31 cellular contexts compared by ENCODE assay signal in genomic region chr2:23008951-23009350, GRCh38.
"Had no signal": no experiment of that assay in that cellular context is flagged by ENCODE, and none has a peak within 500 bp of the region (broad histone marks: within the 10 kb centered on the region; RNA-seq: fewer than 3 reads in every experiment).

No MANE protein-coding gene starts in this region.

- H3K27ac Mint-ChIP-seq: activated CD4-positive, alpha-beta memory T cell treated with anti-CD3 and anti-CD28 coated beads for 36 hours; activated CD4-positive, alpha-beta T cell treated with anti-CD3 and anti-CD28 coated beads for 36 hours; activated CD4-positive, alpha-beta T cell treated with anti-CD3 and anti-CD28 coated beads, Interleukin-2, amount 10 ng/mL, durations not matched to agents 24 days and 14 days; activated CD8-positive, alpha-beta memory T cell treated with anti-CD3 and anti-CD28 coated beads, Interleukin-2, amount 10 ng/mL, durations not matched to agents 7 days and 5 days; activated CD8-positive, alpha-beta T cell treated with anti-CD3 and anti-CD28 coated beads, Interleukin-2, amount 10 ng/mL, durations not matched to agents 7 days and 5 days; activated naive CD4-positive, alpha-beta T cell treated with anti-CD3 and anti-CD28 coated beads, Interleukin-2, amount 10 ng/mL, durations not matched to agents 7 days and 5 days; activated naive CD4-positive, alpha-beta T cell treated with anti-CD3 and anti-CD28 coated beads, Interleukin-2, amount 50 U/mL, for 72 hours; activated naive CD8-positive, alpha-beta T cell treated with anti-CD3 and anti-CD28 coated beads, Interleukin-2, amount 10 ng/mL, durations not matched to agents 7 days and 5 days; activated T-cell treated with anti-CD3 and anti-CD28 coated beads, Interleukin-2, amount 50 U/mL, for 24 hours; activated T-cell treated with anti-CD3 and anti-CD28 coated beads, Interleukin-2, amount 50 U/mL, for 72 hours; dendritic cell treated with granulocyte-macrophage colony-stimulating factor and Interleukin-4, amounts not matched to agents 40 ng/mL and 50 ng/mL, for 4 days; endodermal cell; T-helper 17 cell had no signal

- H3K4me3 Mint-ChIP-seq: activated CD4-positive, alpha-beta memory T cell treated with anti-CD3 and anti-CD28 coated beads for 36 hours; activated CD4-positive, alpha-beta T cell treated with anti-CD3 and anti-CD28 coated beads for 36 hours; activated CD4-positive, alpha-beta T cell treated with anti-CD3 and anti-CD28 coated beads, Interleukin-2, amount 10 ng/mL, durations not matched to agents 24 days and 14 days; activated CD8-positive, alpha-beta memory T cell treated with anti-CD3 and anti-CD28 coated beads, Interleukin-2, amount 10 ng/mL, durations not matched to agents 7 days and 5 days; activated CD8-positive, alpha-beta T cell treated with anti-CD3 and anti-CD28 coated beads, Interleukin-2, amount 10 ng/mL, durations not matched to agents 7 days and 5 days; activated naive CD4-positive, alpha-beta T cell treated with anti-CD3 and anti-CD28 coated beads, Interleukin-2, amount 10 ng/mL, durations not matched to agents 7 days and 5 days; activated naive CD8-positive, alpha-beta T cell treated with anti-CD3 and anti-CD28 coated beads, Interleukin-2, amount 10 ng/mL, durations not matched to agents 7 days and 5 days; activated T-cell treated with anti-CD3 and anti-CD28 coated beads, Interleukin-2, amount 50 U/mL, for 24 hours; activated T-cell treated with anti-CD3 and anti-CD28 coated beads, Interleukin-2, amount 50 U/mL, for 72 hours; brain; dendritic cell treated with granulocyte-macrophage colony-stimulating factor and Interleukin-4, amounts not matched to agents 40 ng/mL and 50 ng/mL, for 4 days; endodermal cell; T-helper 17 cell had no signal

- ATAC-seq: activated CD4-positive, alpha-beta T cell treated with anti-CD3 and anti-CD28 coated beads for 36 hours; activated CD8-positive, alpha-beta memory T cell treated with anti-CD3 and anti-CD28 coated beads, Interleukin-2, amount 10 ng/mL, durations not matched to agents 7 days and 5 days; activated CD8-positive, alpha-beta T cell treated with anti-CD3 and anti-CD28 coated beads, Interleukin-2, amount 10 ng/mL, durations not matched to agents 7 days and 5 days; activated naive CD4-positive, alpha-beta T cell treated with anti-CD3 and anti-CD28 coated beads, Interleukin-2, amount 50 U/mL, for 72 hours; activated T-cell treated with anti-CD3 and anti-CD28 coated beads, Interleukin-2, amount 50 U/mL, for 72 hours; esophagus mucosa; foreskin keratinocyte; T-helper 17 cell had no signal

- H3K27ac ChIP-seq: ascending aorta, breast epithelium, cardiac muscle cell, coronary artery, foreskin keratinocyte, gastrocnemius medialis had no signal

- H3K9me3 Mint-ChIP-seq: activated CD4-positive, alpha-beta memory T cell treated with anti-CD3 and anti-CD28 coated beads for 36 hours; activated CD4-positive, alpha-beta T cell treated with anti-CD3 and anti-CD28 coated beads, Interleukin-2, amount 10 ng/mL, durations not matched to agents 24 days and 14 days; activated naive CD4-positive, alpha-beta T cell treated with anti-CD3 and anti-CD28 coated beads, Interleukin-2, amount 10 ng/mL, durations not matched to agents 7 days and 5 days; activated naive CD4-positive, alpha-beta T cell treated with anti-CD3 and anti-CD28 coated beads, Interleukin-2, amount 50 U/mL, for 72 hours; activated naive CD8-positive, alpha-beta T cell treated with anti-CD3 and anti-CD28 coated beads, Interleukin-2, amount 10 ng/mL, durations not matched to agents 7 days and 5 days; activated T-cell treated with anti-CD3 and anti-CD28 coated beads, Interleukin-2, amount 50 U/mL, for 24 hours; activated T-cell treated with anti-CD3 and anti-CD28 coated beads, Interleukin-2, amount 50 U/mL, for 72 hours; dendritic cell treated with granulocyte-macrophage colony-stimulating factor and Interleukin-4, amounts not matched to agents 40 ng/mL and 50 ng/mL, for 4 days; endodermal cell had no signal

- H3K36me3 ChIP-seq: ascending aorta, breast epithelium, cardiac muscle cell, gastrocnemius medialis had no signal

- H3K27me3 ChIP-seq: ascending aorta, breast epithelium, cardiac muscle cell, foreskin keratinocyte, gastrocnemius medialis had no signal

- H3K27me3 Mint-ChIP-seq: activated CD4-positive, alpha-beta memory T cell treated with anti-CD3 and anti-CD28 coated beads for 36 hours; activated CD4-positive, alpha-beta T cell treated with anti-CD3 and anti-CD28 coated beads for 36 hours; activated CD4-positive, alpha-beta T cell treated with anti-CD3 and anti-CD28 coated beads, Interleukin-2, amount 10 ng/mL, durations not matched to agents 24 days and 14 days; activated CD8-positive, alpha-beta memory T cell treated with anti-CD3 and anti-CD28 coated beads, Interleukin-2, amount 10 ng/mL, durations not matched to agents 7 days and 5 days; activated naive CD4-positive, alpha-beta T cell treated with anti-CD3 and anti-CD28 coated beads, Interleukin-2, amount 10 ng/mL, durations not matched to agents 7 days and 5 days; activated naive CD8-positive, alpha-beta T cell treated with anti-CD3 and anti-CD28 coated beads, Interleukin-2, amount 10 ng/mL, durations not matched to agents 7 days and 5 days; activated T-cell treated with anti-CD3 and anti-CD28 coated beads, Interleukin-2, amount 50 U/mL, for 24 hours; dendritic cell treated with granulocyte-macrophage colony-stimulating factor and Interleukin-4, amounts not matched to agents 40 ng/mL and 50 ng/mL, for 4 days had no signal

- H3K4me1 Mint-ChIP-seq: activated CD4-positive, alpha-beta T cell treated with anti-CD3 and anti-CD28 coated beads for 36 hours; activated CD4-positive, alpha-beta T cell treated with anti-CD3 and anti-CD28 coated beads, Interleukin-2, amount 10 ng/mL, durations not matched to agents 24 days and 14 days; activated CD8-positive, alpha-beta memory T cell treated with anti-CD3 and anti-CD28 coated beads, Interleukin-2, amount 10 ng/mL, durations not matched to agents 7 days and 5 days; activated naive CD4-positive, alpha-beta T cell treated with anti-CD3 and anti-CD28 coated beads, Interleukin-2, amount 10 ng/mL, durations not matched to agents 7 days and 5 days; activated naive CD8-positive, alpha-beta T cell treated with anti-CD3 and anti-CD28 coated beads, Interleukin-2, amount 10 ng/mL, durations not matched to agents 7 days and 5 days; T-helper 17 cell had no signal

- DNase-seq: activated CD4-positive, alpha-beta memory T cell treated with anti-CD3 and anti-CD28 coated beads for 36 hours; activated CD4-positive, alpha-beta T cell treated with anti-CD3 and anti-CD28 coated beads for 36 hours; activated CD4-positive, alpha-beta T cell treated with anti-CD3 and anti-CD28 coated beads, Interleukin-2, amount 10 ng/mL, durations not matched to agents 24 days and 14 days; activated CD4-positive, CD25-positive, alpha-beta regulatory T cell; activated CD4-positive, CD25-positive, alpha-beta regulatory T cell treated with anti-CD3 and anti-CD28 coated beads, Interleukin-2, amount 50 U/mL, for 72 hours; activated CD8-positive, alpha-beta memory T cell treated with anti-CD3 and anti-CD28 coated beads, Interleukin-2, amount 10 ng/mL, durations not matched to agents 7 days and 5 days; activated CD8-positive, alpha-beta memory T cell treated with anti-CD3 and anti-CD28 coated beads, Interleukin-2, amount 50 U/mL, for 48 hours; activated CD8-positive, alpha-beta T cell treated with anti-CD3 and anti-CD28 coated beads, Interleukin-2, amount 10 ng/mL, durations not matched to agents 7 days and 5 days; activated gamma-delta T cell; activated naive CD4-positive, alpha-beta T cell; activated naive CD4-positive, alpha-beta T cell treated with anti-CD3 and anti-CD28 coated beads, Interleukin-2, amount 10 ng/mL, durations not matched to agents 7 days and 5 days; activated naive CD8-positive, alpha-beta T cell treated with anti-CD3 and anti-CD28 coated beads, Interleukin-2, amount 10 ng/mL, durations not matched to agents 7 days and 5 days; activated T-cell treated with anti-CD3 and anti-CD28 coated beads for 4 hours; activated T-cell treated with anti-CD3 and anti-CD28 coated beads, Interleukin-2, amount 50 U/mL, for 24 hours; activated T-cell treated with anti-CD3 and anti-CD28 coated beads, Interleukin-2, amount 50 U/mL, for 72 hours; central memory CD4-positive, alpha-beta T cell; effector memory CD4-positive, alpha-beta T cell; endodermal cell; foreskin keratinocyte; T-helper 1 cell; T-helper 17 cell had no signal

- H3K4me3 ChIP-seq: ascending aorta, breast epithelium, cardiac muscle cell, coronary artery, dorsolateral prefrontal cortex, gastrocnemius medialis had no signal

- H3K9me3 ChIP-seq: ascending aorta, breast epithelium, gastrocnemius medialis had no signal

- H3K4me1 ChIP-seq: ascending aorta, breast epithelium, foreskin keratinocyte, gastrocnemius medialis had no signal

- H3K36me3 Mint-ChIP-seq: activated CD4-positive, alpha-beta memory T cell treated with anti-CD3 and anti-CD28 coated beads for 36 hours; activated CD8-positive, alpha-beta memory T cell treated with anti-CD3 and anti-CD28 coated beads, Interleukin-2, amount 10 ng/mL, durations not matched to agents 7 days and 5 days; activated naive CD4-positive, alpha-beta T cell treated with anti-CD3 and anti-CD28 coated beads, Interleukin-2, amount 10 ng/mL, durations not matched to agents 7 days and 5 days; activated naive CD4-positive, alpha-beta T cell treated with anti-CD3 and anti-CD28 coated beads, Interleukin-2, amount 50 U/mL, for 72 hours; activated naive CD8-positive, alpha-beta T cell treated with anti-CD3 and anti-CD28 coated beads, Interleukin-2, amount 10 ng/mL, durations not matched to agents 7 days and 5 days; brain had no signal
